ENCODE assay signal across 1 cellular context in the genomic region with DNA sequence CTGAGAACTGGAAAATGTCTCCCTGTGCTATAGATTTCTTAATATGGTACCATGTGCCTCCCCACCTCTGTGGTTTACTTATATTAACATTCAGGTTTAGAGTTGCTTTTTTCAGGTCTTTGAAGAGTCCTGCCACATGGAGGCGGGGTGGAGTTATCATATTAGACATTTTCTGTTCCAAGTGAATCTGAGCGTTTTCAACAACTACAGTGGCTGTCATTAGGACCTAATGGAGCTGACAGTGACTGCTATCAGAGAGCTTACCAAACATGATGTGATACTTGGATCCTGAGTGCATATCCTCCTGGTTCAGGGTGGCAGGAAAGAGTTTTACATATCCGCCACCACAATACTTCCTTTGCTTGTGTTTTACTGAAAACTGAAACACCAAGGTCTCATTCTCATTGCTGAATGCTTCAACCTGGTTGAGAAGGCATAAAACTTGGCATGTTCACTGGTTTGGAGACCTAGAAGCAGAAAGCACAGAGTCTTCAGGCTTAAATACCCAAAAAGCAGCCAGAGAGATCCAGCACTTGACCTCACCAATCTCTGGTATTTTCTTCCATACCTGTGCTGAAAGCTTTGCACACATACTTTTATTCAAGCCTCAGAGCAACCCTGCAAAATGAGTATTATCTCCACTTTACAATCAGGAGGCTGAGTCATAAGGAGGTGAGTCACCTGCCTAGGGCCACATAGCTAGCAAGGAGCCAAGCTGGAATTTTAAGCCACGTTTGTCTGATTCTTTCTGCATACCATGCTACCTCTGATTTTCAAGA.
TF ChIP-seq lines count a peak whose summit lies in the region.

No MANE protein-coding gene starts in this region.

TF ChIP-seq in SK-N-SH, 30 proteins besides CTCF, POLR2A, EP300 and RAD21:
- TF ChIP-seq MXI1 (IDR thresholded peaks at IDR 0.05; ENCODE audit: low read depth, low read length) (no peak), NFIC (IDR thresholded peaks at IDR 0.05; ENCODE audit: borderline replicate concordance) (peak; percentile 92), MEF2A (IDR thresholded peaks at IDR 0.05; ENCODE audit: borderline replicate concordance, low read depth) (peak; percentile 54; the same call in 1 of the 2 replicates), SIN3A (IDR thresholded peaks at IDR 0.05; ENCODE audit: borderline replicate concordance, low read depth, low read length) (0 out of 2 replicates have a peak, but pooled peaks have one; percentile 39), FOSL2 (IDR thresholded peaks at IDR 0.05; ENCODE audit: borderline replicate concordance, low read depth) (peak; percentile 99), TEAD4 (IDR thresholded peaks at IDR 0.05; ENCODE audit: borderline replicate concordance, insufficient read depth) (peak; percentile 85), TCF12 (IDR thresholded peaks at IDR 0.05) (peak; percentile 91), GATA2 (CRISPR knock-in tag; IDR thresholded peaks at IDR 0.05) (no peak), CHD2 (IDR thresholded peaks at IDR 0.05; ENCODE audit: low read length, partially characterized antibody) (no peak), RCOR1 (IDR thresholded peaks at IDR 0.05; ENCODE audit: low read length) (no peak), FOXM1 (IDR thresholded peaks at IDR 0.05; ENCODE audit: low read depth) (peak; percentile 63; the same call in 1 of the 2 replicates), POLR2AphosphoS5 (IDR thresholded peaks at IDR 0.05; ENCODE audit: low read depth, low read length) (peak; percentile 68; the same call in 1 of the 2 replicates), EZH2phosphoT487 (IDR thresholded peaks at IDR 0.05; ENCODE audit: borderline replicate concordance, low read depth) (no peak), YY1 (IDR thresholded peaks at IDR 0.05; ENCODE audit: low read depth) (0 out of 2 replicates have a peak, but pooled peaks have one; percentile 14), JUND (IDR thresholded peaks at IDR 0.05) (peak; percentile 99), SMC3 (IDR thresholded peaks at IDR 0.05; ENCODE audit: low read depth, low read length) (peak; percentile 27; the same call in 1 of the 2 replicates), TAF1 (IDR thresholded peaks at IDR 0.05; ENCODE audit: borderline replicate concordance, low read depth, low read length) (no peak)
- TF ChIP-seq, protein P1, sequence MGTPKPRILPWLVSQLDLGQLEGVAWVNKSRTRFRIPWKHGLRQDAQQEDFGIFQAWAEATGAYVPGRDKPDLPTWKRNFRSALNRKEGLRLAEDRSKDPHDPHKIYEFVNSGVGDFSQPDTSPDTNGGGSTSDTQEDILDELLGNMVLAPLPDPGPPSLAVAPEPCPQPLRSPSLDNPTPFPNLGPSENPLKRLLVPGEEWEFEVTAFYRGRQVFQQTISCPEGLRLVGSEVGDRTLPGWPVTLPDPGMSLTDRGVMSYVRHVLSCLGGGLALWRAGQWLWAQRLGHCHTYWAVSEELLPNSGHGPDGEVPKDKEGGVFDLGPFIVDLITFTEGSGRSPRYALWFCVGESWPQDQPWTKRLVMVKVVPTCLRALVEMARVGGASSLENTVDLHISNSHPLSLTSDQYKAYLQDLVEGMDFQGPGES (IDR thresholded peaks at IDR 0.05; ENCODE audit: low read depth, low read length) = no peak
- TF ChIP-seq, protein P2, sequence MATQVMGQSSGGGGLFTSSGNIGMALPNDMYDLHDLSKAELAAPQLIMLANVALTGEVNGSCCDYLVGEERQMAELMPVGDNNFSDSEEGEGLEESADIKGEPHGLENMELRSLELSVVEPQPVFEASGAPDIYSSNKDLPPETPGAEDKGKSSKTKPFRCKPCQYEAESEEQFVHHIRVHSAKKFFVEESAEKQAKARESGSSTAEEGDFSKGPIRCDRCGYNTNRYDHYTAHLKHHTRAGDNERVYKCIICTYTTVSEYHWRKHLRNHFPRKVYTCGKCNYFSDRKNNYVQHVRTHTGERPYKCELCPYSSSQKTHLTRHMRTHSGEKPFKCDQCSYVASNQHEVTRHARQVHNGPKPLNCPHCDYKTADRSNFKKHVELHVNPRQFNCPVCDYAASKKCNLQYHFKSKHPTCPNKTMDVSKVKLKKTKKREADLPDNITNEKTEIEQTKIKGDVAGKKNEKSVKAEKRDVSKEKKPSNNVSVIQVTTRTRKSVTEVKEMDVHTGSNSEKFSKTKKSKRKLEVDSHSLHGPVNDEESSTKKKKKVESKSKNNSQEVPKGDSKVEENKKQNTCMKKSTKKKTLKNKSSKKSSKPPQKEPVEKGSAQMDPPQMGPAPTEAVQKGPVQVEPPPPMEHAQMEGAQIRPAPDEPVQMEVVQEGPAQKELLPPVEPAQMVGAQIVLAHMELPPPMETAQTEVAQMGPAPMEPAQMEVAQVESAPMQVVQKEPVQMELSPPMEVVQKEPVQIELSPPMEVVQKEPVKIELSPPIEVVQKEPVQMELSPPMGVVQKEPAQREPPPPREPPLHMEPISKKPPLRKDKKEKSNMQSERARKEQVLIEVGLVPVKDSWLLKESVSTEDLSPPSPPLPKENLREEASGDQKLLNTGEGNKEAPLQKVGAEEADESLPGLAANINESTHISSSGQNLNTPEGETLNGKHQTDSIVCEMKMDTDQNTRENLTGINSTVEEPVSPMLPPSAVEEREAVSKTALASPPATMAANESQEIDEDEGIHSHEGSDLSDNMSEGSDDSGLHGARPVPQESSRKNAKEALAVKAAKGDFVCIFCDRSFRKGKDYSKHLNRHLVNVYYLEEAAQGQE (IDR thresholded peaks at IDR 0.05; ENCODE audit: low read depth, low read length) = no peak
- TF ChIP-seq, protein P3, sequence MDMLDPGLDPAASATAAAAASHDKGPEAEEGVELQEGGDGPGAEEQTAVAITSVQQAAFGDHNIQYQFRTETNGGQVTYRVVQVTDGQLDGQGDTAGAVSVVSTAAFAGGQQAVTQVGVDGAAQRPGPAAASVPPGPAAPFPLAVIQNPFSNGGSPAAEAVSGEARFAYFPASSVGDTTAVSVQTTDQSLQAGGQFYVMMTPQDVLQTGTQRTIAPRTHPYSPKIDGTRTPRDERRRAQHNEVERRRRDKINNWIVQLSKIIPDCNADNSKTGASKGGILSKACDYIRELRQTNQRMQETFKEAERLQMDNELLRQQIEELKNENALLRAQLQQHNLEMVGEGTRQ (IDR thresholded peaks at IDR 0.05; ENCODE audit: borderline replicate concordance, low read depth, low read length) = no peak
- TF ChIP-seq, protein P4, sequence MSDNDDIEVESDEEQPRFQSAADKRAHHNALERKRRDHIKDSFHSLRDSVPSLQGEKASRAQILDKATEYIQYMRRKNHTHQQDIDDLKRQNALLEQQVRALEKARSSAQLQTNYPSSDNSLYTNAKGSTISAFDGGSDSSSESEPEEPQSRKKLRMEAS (IDR thresholded peaks at IDR 0.05; ENCODE audit: low read depth) = peak; percentile 69
- TF ChIP-seq, protein P5, sequence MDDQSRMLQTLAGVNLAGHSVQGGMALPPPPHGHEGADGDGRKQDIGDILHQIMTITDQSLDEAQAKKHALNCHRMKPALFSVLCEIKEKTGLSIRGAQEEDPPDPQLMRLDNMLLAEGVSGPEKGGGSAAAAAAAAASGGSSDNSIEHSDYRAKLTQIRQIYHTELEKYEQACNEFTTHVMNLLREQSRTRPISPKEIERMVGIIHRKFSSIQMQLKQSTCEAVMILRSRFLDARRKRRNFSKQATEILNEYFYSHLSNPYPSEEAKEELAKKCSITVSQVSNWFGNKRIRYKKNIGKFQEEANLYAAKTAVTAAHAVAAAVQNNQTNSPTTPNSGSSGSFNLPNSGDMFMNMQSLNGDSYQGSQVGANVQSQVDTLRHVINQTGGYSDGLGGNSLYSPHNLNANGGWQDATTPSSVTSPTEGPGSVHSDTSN (IDR thresholded peaks at IDR 0.05) = peak; percentile 78
- TF ChIP-seq, protein P6, sequence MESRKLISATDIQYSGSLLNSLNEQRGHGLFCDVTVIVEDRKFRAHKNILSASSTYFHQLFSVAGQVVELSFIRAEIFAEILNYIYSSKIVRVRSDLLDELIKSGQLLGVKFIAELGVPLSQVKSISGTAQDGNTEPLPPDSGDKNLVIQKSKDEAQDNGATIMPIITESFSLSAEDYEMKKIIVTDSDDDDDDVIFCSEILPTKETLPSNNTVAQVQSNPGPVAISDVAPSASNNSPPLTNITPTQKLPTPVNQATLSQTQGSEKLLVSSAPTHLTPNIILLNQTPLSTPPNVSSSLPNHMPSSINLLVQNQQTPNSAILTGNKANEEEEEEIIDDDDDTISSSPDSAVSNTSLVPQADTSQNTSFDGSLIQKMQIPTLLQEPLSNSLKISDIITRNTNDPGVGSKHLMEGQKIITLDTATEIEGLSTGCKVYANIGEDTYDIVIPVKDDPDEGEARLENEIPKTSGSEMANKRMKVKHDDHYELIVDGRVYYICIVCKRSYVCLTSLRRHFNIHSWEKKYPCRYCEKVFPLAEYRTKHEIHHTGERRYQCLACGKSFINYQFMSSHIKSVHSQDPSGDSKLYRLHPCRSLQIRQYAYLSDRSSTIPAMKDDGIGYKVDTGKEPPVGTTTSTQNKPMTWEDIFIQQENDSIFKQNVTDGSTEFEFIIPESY (IDR thresholded peaks at IDR 0.05; ENCODE audit: borderline replicate concordance, low read depth) = peak; percentile 52; the same call in 1 of the 2 replicates
